Comparison of ENCODE assay signal across 1 cellular context in genomic region chr7:23234569-23235296, GRCh38.
TF ChIP-seq lines count a peak whose summit lies in the region.

No MANE protein-coding gene starts in this region.

TF ChIP-seq in K562, 482 proteins besides CTCF, POLR2A, EP300 and RAD21 (continued from another document):
- TF ChIP-seq, protein P1, sequence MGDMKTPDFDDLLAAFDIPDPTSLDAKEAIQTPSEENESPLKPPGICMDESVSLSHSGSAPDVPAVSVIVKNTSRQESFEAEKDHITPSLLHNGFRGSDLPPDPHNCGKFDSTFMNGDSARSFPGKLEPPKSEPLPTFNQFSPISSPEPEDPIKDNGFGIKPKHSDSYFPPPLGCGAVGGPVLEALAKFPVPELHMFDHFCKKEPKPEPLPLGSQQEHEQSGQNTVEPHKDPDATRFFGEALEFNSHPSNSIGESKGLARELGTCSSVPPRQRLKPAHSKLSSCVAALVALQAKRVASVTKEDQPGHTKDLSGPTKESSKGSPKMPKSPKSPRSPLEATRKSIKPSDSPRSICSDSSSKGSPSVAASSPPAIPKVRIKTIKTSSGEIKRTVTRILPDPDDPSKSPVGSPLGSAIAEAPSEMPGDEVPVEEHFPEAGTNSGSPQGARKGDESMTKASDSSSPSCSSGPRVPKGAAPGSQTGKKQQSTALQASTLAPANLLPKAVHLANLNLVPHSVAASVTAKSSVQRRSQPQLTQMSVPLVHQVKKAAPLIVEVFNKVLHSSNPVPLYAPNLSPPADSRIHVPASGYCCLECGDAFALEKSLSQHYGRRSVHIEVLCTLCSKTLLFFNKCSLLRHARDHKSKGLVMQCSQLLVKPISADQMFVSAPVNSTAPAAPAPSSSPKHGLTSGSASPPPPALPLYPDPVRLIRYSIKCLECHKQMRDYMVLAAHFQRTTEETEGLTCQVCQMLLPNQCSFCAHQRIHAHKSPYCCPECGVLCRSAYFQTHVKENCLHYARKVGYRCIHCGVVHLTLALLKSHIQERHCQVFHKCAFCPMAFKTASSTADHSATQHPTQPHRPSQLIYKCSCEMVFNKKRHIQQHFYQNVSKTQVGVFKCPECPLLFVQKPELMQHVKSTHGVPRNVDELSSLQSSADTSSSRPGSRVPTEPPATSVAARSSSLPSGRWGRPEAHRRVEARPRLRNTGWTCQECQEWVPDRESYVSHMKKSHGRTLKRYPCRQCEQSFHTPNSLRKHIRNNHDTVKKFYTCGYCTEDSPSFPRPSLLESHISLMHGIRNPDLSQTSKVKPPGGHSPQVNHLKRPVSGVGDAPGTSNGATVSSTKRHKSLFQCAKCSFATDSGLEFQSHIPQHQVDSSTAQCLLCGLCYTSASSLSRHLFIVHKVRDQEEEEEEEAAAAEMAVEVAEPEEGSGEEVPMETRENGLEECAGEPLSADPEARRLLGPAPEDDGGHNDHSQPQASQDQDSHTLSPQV (IDR thresholded peaks at IDR 0.05), result 0 out of 2 replicates have a peak, but pooled peaks have one; percentile 17
- TF ChIP-seq RNF219 (CRISPR knock-in tag; IDR thresholded peaks at IDR 0.05) (no peak), ZNF384 (IDR thresholded peaks at IDR 0.05; ENCODE audit: low read depth, low read length) (0 out of 2 replicates have a peak, but pooled peaks have one; percentile 60), NCOA6 (IDR thresholded peaks at IDR 0.05) (no peak), ATF1 (CRISPR knock-in tag; IDR thresholded peaks at IDR 0.05) (no peak), ATF1 (tag; IDR thresholded peaks at IDR 0.05) (peak; percentile 36; the same call in 1 of the 2 replicates)
TF ChIP-seq in K562: peak in this region for 5.
